1 cellular context compared by ENCODE assay signal in genomic region chr11:65476632-65477270, GRCh38.
TF ChIP-seq lines count a peak whose summit lies in the region.

No MANE protein-coding gene starts in this region.

TF ChIP-seq in GM12878, 131 proteins besides CTCF, POLR2A, EP300 and RAD21 (continued from another document):
- peak; percentile 21; the same call in 1 of the 2 replicates for TF ChIP-seq MLLT1 (IDR thresholded peaks at IDR 0.05)
- no peak for TF ChIP-seq NKRF (conservative IDR thresholded peaks at IDR 0.05)
- peak; percentile 9; the same call in 1 of the 2 replicates for TF ChIP-seq HDGF (IDR thresholded peaks at IDR 0.05)
